In the genomic region with DNA sequence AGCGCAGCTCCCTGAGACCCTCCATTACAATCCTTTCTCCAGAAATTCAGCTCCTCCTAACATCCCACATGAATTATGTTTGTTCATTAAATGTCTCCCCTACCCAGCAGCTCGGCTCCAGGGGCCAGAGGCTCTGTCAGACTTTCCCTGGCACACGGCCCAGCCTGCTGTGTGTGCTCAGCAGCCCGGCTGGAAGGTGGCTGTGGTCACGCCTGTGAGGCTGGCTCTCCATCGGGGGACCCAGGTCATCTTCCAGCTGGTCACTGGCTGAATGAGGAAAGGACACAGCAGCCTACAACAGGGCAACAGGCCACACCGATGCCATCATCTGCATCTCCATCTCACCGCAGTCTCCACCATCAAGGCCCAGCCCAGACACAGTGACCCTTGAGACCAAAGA, we compare ENCODE assay signal across 9 cellular contexts.
DNase-seq lines count a peak whose midpoint lies in the region; ATAC-seq and TF ChIP-seq lines count a peak whose summit lies in the region.
"Had no signal": no experiment of that assay in that cellular context is flagged by ENCODE, and none has a peak within 500 bp of the region (broad histone marks: within the 10 kb centered on the region; RNA-seq: fewer than 3 reads in every experiment).

No MANE protein-coding gene starts in this region.

- H3K79me2 ChIP-seq in MM.1S (ENCODE audit: low read length): no peaks in the 10 kb centered on the region

- H2AFZ ChIP-seq in MM.1S (ENCODE audit: low read length): no peak overlapping the region

- H3K9me2 ChIP-seq in MM.1S (replicated peaks; ENCODE audit: insufficient read depth, low read length): no peaks in the 10 kb centered on the region

- H3K27ac ChIP-seq in left lung (no peak overlapping the region), MM.1S (ENCODE audit: low read length) (no peak overlapping the region)

- H3K4me2 ChIP-seq in MM.1S (ENCODE audit: low read depth, low read length): no peak overlapping the region

- no peaks in the 10 kb centered on the region for H3K9me3 ChIP-seq in left lung
- no peaks in the 10 kb centered on the region for H3K9me3 ChIP-seq in MM.1S (replicated peaks; ENCODE audit: insufficient read depth, low read length)

- H3K36me3 ChIP-seq in H7 (replicated peaks; ENCODE audit: control insufficient read depth, insufficient read depth, low read length) (no peaks in the 10 kb centered on the region), left lung (peaks cover 0 to 20% of the 10 kb centered on the region in 2 donors), MM.1S (replicated peaks; ENCODE audit: insufficient read depth, low read length) (no peaks in the 10 kb centered on the region)

- DNase-seq in A172 (ENCODE audit: low spot score) (peak; percentile 20), H7 (peak; percentile 48), astrocyte of the hippocampus (ENCODE audit: low read depth, low spot score) (peak; percentile 90), left lung (peak; percentile 52 to 65), AML-193 (lab: John Stamatoyannopoulos, UW) (no peak), MM.1S (no peak)
- DNase-seq: activated CD8-positive, alpha-beta T cell treated with anti-CD3 and anti-CD28 coated beads for 36 hours had no signal

- intact Hi-C loops in left lung (cut with DNase I): no loop called here

- H3K4me1 ChIP-seq in left lung: peaks cover 0 to under 1% of the 10 kb centered on the region in 2 donors
- H3K4me1 ChIP-seq in MM.1S (ENCODE audit: low read length): no peaks in the 10 kb centered on the region

- no peak for ATAC-seq in left lung
- ATAC-seq in GM19328 (IDR thresholded peaks at IDR 0.05; ENCODE audit: unreplicated experiment): no peak
- no peak for ATAC-seq in GM18909 (IDR thresholded peaks at IDR 0.05; ENCODE audit: poor library complexity, unreplicated experiment)
- ATAC-seq: activated CD8-positive, alpha-beta T cell treated with anti-CD3 and anti-CD28 coated beads for 36 hours had no signal

- no peaks in the 10 kb centered on the region for H3F3A ChIP-seq in MM.1S (ENCODE audit: insufficient read depth, low read length)

- no peak overlapping the region for H3K9ac ChIP-seq in MM.1S (ENCODE audit: low read length)

- no peak overlapping the region for H3K4me3 ChIP-seq in H7 (ENCODE audit: insufficient read depth, low read depth, low read length)
- no peak overlapping the region for H3K4me3 ChIP-seq in left lung
- no peak overlapping the region for H3K4me3 ChIP-seq in MM.1S (ENCODE audit: low read length)

- H3K27me3 ChIP-seq in H7 (ENCODE audit: control insufficient read depth, insufficient read depth, low read length) (no peaks in the 10 kb centered on the region), left lung (no peaks in the 10 kb centered on the region), MM.1S (replicated peaks; ENCODE audit: insufficient read depth, low read length) (no peaks in the 10 kb centered on the region)

- TF ChIP-seq CTCF in left lung (IDR thresholded peaks at IDR 0.05) (no peak), MM.1S (IDR thresholded peaks at IDR 0.05; ENCODE audit: low read length) (no peak)

- no peaks in the 10 kb centered on the region for H4K20me1 ChIP-seq in MM.1S (ENCODE audit: insufficient read depth, low read length)

Comparison
In these comparisons a context has a peak if more than half of its experiments do, and no peak if none do; other contexts are left out.
1. DNase-seq: peak in A172 (single experiment), H7 (single experiment), astrocyte of the hippocampus (single experiment) and left lung (2 of 2); none in AML-193 (0 of 2) and MM.1S (single experiment).